Comparison of ENCODE assay signal across 8 cellular contexts in genomic region chr19:18833141-18833476, GRCh38. TPM values are rescaled to one million over a fixed set of nuclear protein-coding genes. Genes with fewer than 3 reads are reported as not detected.
DNase-seq lines count a peak whose midpoint lies in the region; ATAC-seq lines count a peak whose summit lies in the region.

No MANE protein-coding gene starts in this region.

- H3K4me1 ChIP-seq in iPS-18a (ENCODE audit: control insufficient read depth, low read depth, low read length): peaks cover 18% of the 10 kb centered on the region

- POLR2A ChIA-PET in activated CD4-positive, alpha-beta memory T cell treated with anti-CD3 and anti-CD28 coated beads, Interleukin-2, amount 10 ng/mL, durations not matched to agents 7 days and 5 days (lab: Charles Lee): interaction anchor here (0.8 to 2.9 kb wide), 10 partner anchors 9 to 326 kb away, joined by 3 to 44 read pairs (median 8); partner anchors contain the start of genes COPE, DDX49 and UBA52

- H3K9me3 Mint-ChIP-seq in T-helper 2 cell treated with Interferon-gamma antibody and Interleukin-4, amounts not matched to agents 5 μg/mL and 100 μg/mL, for 36 hours: no peaks in the 10 kb centered on the region
- H3K9me3 Mint-ChIP-seq in activated CD4-positive, alpha-beta memory T cell treated with anti-CD3 and anti-CD28 coated beads, Interleukin-2, amount 10 ng/mL, durations not matched to agents 7 days and 5 days: no peaks in the 10 kb centered on the region

- no peak for ATAC-seq in GM18517 (IDR thresholded peaks at IDR 0.05; ENCODE audit: unreplicated experiment)

- no peaks in the 10 kb centered on the region for H3K27me3 Mint-ChIP-seq in T-helper 2 cell treated with Interferon-gamma antibody and Interleukin-4, amounts not matched to agents 5 μg/mL and 100 μg/mL, for 36 hours (ENCODE audit: low read depth)
- H3K27me3 Mint-ChIP-seq in activated CD4-positive, alpha-beta memory T cell treated with anti-CD3 and anti-CD28 coated beads, Interleukin-2, amount 10 ng/mL, durations not matched to agents 7 days and 5 days: peaks cover 2% of the 10 kb centered on the region

- H3K9me3 ChIP-seq in iPS-18a (ENCODE audit: control insufficient read depth, low read depth, low read length): no peaks in the 10 kb centered on the region

- H3K4me1 Mint-ChIP-seq in T-helper 2 cell treated with Interferon-gamma antibody and Interleukin-4, amounts not matched to agents 5 μg/mL and 100 μg/mL, for 36 hours (ENCODE audit: low read depth): peaks cover 36% of the 10 kb centered on the region
- peaks cover 53% of the 10 kb centered on the region for H3K4me1 Mint-ChIP-seq in activated CD4-positive, alpha-beta memory T cell treated with anti-CD3 and anti-CD28 coated beads, Interleukin-2, amount 10 ng/mL, durations not matched to agents 7 days and 5 days

- H3K36me3 Mint-ChIP-seq in T-helper 2 cell treated with Interferon-gamma antibody and Interleukin-4, amounts not matched to agents 5 μg/mL and 100 μg/mL, for 36 hours (ENCODE audit: low read depth): peaks cover 44% of the 10 kb centered on the region
- peaks cover 48% of the 10 kb centered on the region for H3K36me3 Mint-ChIP-seq in activated CD4-positive, alpha-beta memory T cell treated with anti-CD3 and anti-CD28 coated beads, Interleukin-2, amount 10 ng/mL, durations not matched to agents 7 days and 5 days (ENCODE audit: low read depth)

- H3K27ac Mint-ChIP-seq in T-helper 2 cell treated with Interferon-gamma antibody and Interleukin-4, amounts not matched to agents 5 μg/mL and 100 μg/mL, for 36 hours: peak overlapping the region; percentile 93
- H3K27ac Mint-ChIP-seq in activated CD4-positive, alpha-beta memory T cell treated with anti-CD3 and anti-CD28 coated beads, Interleukin-2, amount 10 ng/mL, durations not matched to agents 7 days and 5 days: peak overlapping the region; percentile 83

- H3K27ac ChIP-seq in iPS-18a (ENCODE audit: low read length): no peak overlapping the region
- H3K27ac ChIP-seq in substantia nigra (ENCODE audit: low read depth, low read length, poor library complexity, severe bottlenecking): peak overlapping the region; percentile 54

- no peak for DNase-seq in T-helper 2 cell treated with Interferon-gamma antibody and Interleukin-4, amounts not matched to agents 5 μg/mL and 100 μg/mL, for 36 hours (ENCODE audit: low spot score)
- no peak for DNase-seq in T-helper 2 cell
- no peak for DNase-seq in activated CD4-positive, alpha-beta memory T cell treated with anti-CD3 and anti-CD28 coated beads, Interleukin-2, amount 10 ng/mL, durations not matched to agents 7 days and 5 days
- DNase-seq in substantia nigra (lab: John Stamatoyannopoulos, UW): no peak
- no peak for DNase-seq in NCI-H1417 treated with DMSO at 0.1 percent for 48 hours (lab: John Stamatoyannopoulos, UW)
- no peak for DNase-seq in epidermal melanocyte (ENCODE audit: insufficient read length, low spot score)

- peaks cover 9% of the 10 kb centered on the region for H3K27me3 ChIP-seq in iPS-18a (ENCODE audit: control insufficient read depth, insufficient read depth, low read length)

- H3K4me3 ChIP-seq in iPS-18a (ENCODE audit: low read length): peak overlapping the region; percentile 88

- H3K4me3 Mint-ChIP-seq in T-helper 2 cell treated with Interferon-gamma antibody and Interleukin-4, amounts not matched to agents 5 μg/mL and 100 μg/mL, for 36 hours: peak overlapping the region; percentile 94
- H3K4me3 Mint-ChIP-seq in activated CD4-positive, alpha-beta memory T cell treated with anti-CD3 and anti-CD28 coated beads, Interleukin-2, amount 10 ng/mL, durations not matched to agents 7 days and 5 days: peak overlapping the region; percentile 97

- peak overlapping the region; percentile 77 for H3K9ac ChIP-seq in iPS-18a (ENCODE audit: low read length)

- H3K36me3 ChIP-seq in iPS-18a (ENCODE audit: control insufficient read depth, low read depth, low read length): peaks cover 22% of the 10 kb centered on the region

- CTCF ChIA-PET in activated CD4-positive, alpha-beta memory T cell treated with anti-CD3 and anti-CD28 coated beads, Interleukin-2, amount 10 ng/mL, durations not matched to agents 7 days and 5 days (lab: Charles Lee): interaction anchor here (1.0 to 2.2 kb wide), 6 partner anchors 11 to 382 kb away, joined by 3 to 12 read pairs (median 4); partner anchors contain the start of gene REX1BD

RNA-seq across cellular contexts. Expression of gene UPF1, which starts 1.4 kb away (rescaled TPM):
- 10 to 100 TPM; 74.4 to 74.6 TPM for total RNA-seq in activated CD4-positive, alpha-beta memory T cell treated with anti-CD3 and anti-CD28 coated beads, Interleukin-2, amount 10 ng/mL, durations not matched to agents 7 days and 5 days

RNA-seq across cellular contexts. Expression of gene COMP, which starts 42.0 kb away (rescaled TPM):
- total RNA-seq in activated CD4-positive, alpha-beta memory T cell treated with anti-CD3 and anti-CD28 coated beads, Interleukin-2, amount 10 ng/mL, durations not matched to agents 7 days and 5 days: not detected
